In the genomic region with DNA sequence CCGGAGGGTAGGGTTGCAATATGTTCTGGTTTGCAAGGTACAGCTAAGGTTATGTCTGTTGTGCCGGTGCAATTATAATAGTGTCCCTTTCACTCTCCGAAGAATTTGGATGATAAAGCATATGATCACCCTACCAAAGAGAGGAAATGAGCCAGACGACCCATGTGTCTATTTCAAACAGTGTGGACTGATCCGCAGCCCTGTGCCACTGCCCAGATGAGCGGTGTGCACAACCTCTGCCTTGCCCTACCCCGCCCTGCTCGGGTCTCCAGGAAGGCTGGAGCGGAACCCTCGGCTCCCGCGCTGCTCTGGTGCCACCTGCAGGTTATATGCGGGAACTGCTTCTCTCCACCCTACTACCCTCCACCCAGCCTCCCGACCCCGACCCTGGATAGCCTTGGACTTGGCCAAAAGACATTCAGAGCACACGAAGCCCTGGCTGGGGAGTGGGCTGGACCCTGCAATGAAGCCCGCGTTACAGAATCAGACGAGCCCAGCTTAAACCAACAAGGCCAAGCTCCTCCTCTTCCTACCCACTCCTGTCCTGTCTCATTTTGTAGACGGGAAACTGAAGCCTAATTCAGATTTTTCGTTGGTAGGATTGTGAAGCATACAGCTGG, we compare ENCODE assay signal across 8 cellular contexts.
DNase-seq lines count a peak whose midpoint lies in the region; ATAC-seq and TF ChIP-seq lines count a peak whose summit lies in the region.

No MANE protein-coding gene starts in this region.

- no peak overlapping the region for H3K27ac Mint-ChIP-seq in activated CD4-positive, alpha-beta memory T cell treated with anti-CD3 and anti-CD28 coated beads for 36 hours

- peaks cover 11% of the 10 kb centered on the region for H3K9me3 ChIP-seq in mesenchymal stem cell (ENCODE audit: control insufficient read depth, low read length)

- no peak overlapping the region for H3K14ac ChIP-seq in mesenchymal stem cell (ENCODE audit: low read length in 2 of 2)

- H2BK5ac ChIP-seq in mesenchymal stem cell (ENCODE audit: low read depth, low read length, poor library complexity, severe bottlenecking) = no peak overlapping the region

- H3K27ac ChIP-seq in dorsolateral prefrontal cortex = no peak overlapping the region
- H3K27ac ChIP-seq in mesenchymal stem cell (ENCODE audit: low read length, poor library complexity, severe bottlenecking) = no peak overlapping the region

- peak overlapping the region; percentile 68 for H3K9ac ChIP-seq in mesenchymal stem cell (ENCODE audit: low read length)

- H2BK15ac ChIP-seq in mesenchymal stem cell (ENCODE audit: low read depth, poor library complexity, severe bottlenecking) = no peak overlapping the region

- H3K4ac ChIP-seq in mesenchymal stem cell (ENCODE audit: low read depth in 1 of 2, low read length in 2 of 2) = no peak overlapping the region

- no peaks in the 10 kb centered on the region for H3K36me3 Mint-ChIP-seq in activated CD4-positive, alpha-beta memory T cell treated with anti-CD3 and anti-CD28 coated beads for 36 hours

- H3K27me3 ChIP-seq in dorsolateral prefrontal cortex (peaks cover 0 to 36% (median 9%) of the 10 kb centered on the region in 45 donors), mesenchymal stem cell (ENCODE audit: control insufficient read depth in 1 of 2, insufficient read depth in 1 of 2, low read length in 2 of 2) (peaks cover 31 to 38% of the 10 kb centered on the region in 2 experiments)

- H3K36me3 ChIP-seq in mesenchymal stem cell (ENCODE audit: control insufficient read depth in 1 of 2, insufficient read depth in 2 of 2, low read depth in 1 of 2, low read length in 2 of 2) = no peaks in the 10 kb centered on the region

- no peak overlapping the region for H2AK5ac ChIP-seq in mesenchymal stem cell (ENCODE audit: low read length, severe bottlenecking)

- peak overlapping the region; percentile 48 for H3K4me2 ChIP-seq in mesenchymal stem cell (ENCODE audit: low read length, poor library complexity, severe bottlenecking)

- intact Hi-C loops in activated CD4-positive, alpha-beta memory T cell treated with anti-CD3 and anti-CD28 coated beads for 36 hours (cut with micrococcal nuclease) = loop anchor here (1.0 to 10.0 kb wide), 3 partner anchors 71 to 405 kb away; no protein-coding TSS in a partner anchor
- intact Hi-C loops in dorsolateral prefrontal cortex (cut with DNase I) = loop anchor here (1.0 to 10.0 kb wide), 3 partner anchors 72 to 91 kb away; no protein-coding TSS in a partner anchor

- 17% methylated on average over 18 of the region's 21 CpGs for WGBS in mesenchymal stem cell

- no peak overlapping the region for H2BK12ac ChIP-seq in mesenchymal stem cell (ENCODE audit: low read length in 2 of 2)

- POLR2A ChIA-PET in activated CD4-positive, alpha-beta memory T cell treated with anti-CD3 and anti-CD28 coated beads for 36 hours (lab: Charles Lee) = no interaction called here

- H4K8ac ChIP-seq in mesenchymal stem cell (ENCODE audit: low read length) = no peak overlapping the region

- H3K9me3 Mint-ChIP-seq in activated CD4-positive, alpha-beta memory T cell treated with anti-CD3 and anti-CD28 coated beads for 36 hours = peaks cover 3% of the 10 kb centered on the region

- ATAC-seq in HG02759 (IDR thresholded peaks at IDR 0.05; ENCODE audit: unreplicated experiment) (peak; percentile 73), HG03097 (IDR thresholded peaks at IDR 0.05; ENCODE audit: low FRiP score, unreplicated experiment) (no peak)

- no peaks in the 10 kb centered on the region for H3K79me1 ChIP-seq in mesenchymal stem cell (replicated peaks; ENCODE audit: low read length, poor library complexity, severe bottlenecking)

- H3K27me3 Mint-ChIP-seq in activated CD4-positive, alpha-beta memory T cell treated with anti-CD3 and anti-CD28 coated beads for 36 hours = peaks cover 24% of the 10 kb centered on the region

- H3K23ac ChIP-seq in mesenchymal stem cell (ENCODE audit: low read length in 2 of 2) = no peak overlapping the region

- CTCF ChIA-PET in activated CD4-positive, alpha-beta memory T cell treated with anti-CD3 and anti-CD28 coated beads for 36 hours (lab: Charles Lee) = interaction anchor here (0.7 to 3.4 kb wide), 17 partner anchors 11 to 597 kb away, joined by 3 to 30 read pairs (median 3); no protein-coding TSS in a partner anchor

- DNase-seq in DMS114 treated with DMSO at 0.1 percent for 48 hours (lab: John Stamatoyannopoulos, UW; ENCODE audit: unreplicated experiment) (peak; percentile 63), NCI-H510A (lab: John Stamatoyannopoulos, UW) (peak; percentile 47), dorsolateral prefrontal cortex (peak; percentile 39 to 77 (median 57)), mesenchymal stem cell (peak; percentile 54)
- peak; percentile 80 for DNase-seq in activated CD4-positive, alpha-beta memory T cell treated with anti-CD3 and anti-CD28 coated beads for 36 hours
- peak; percentile 53 for DNase-seq in stimulated activated CD8-positive, alpha-beta memory T cell treated with anti-CD3 and anti-CD28 coated beads, Interleukin-15, amount 100 ng/mL, for 24 hours (ENCODE audit: low read depth)

- H2BK120ac ChIP-seq in mesenchymal stem cell (ENCODE audit: low read depth, low read length) = no peak overlapping the region

- peak overlapping the region in 25 of 59 donors; percentile 1 to 47 (median 30) for H3K4me3 ChIP-seq in dorsolateral prefrontal cortex
- peak overlapping the region in 1 of 2 experiments; percentile 63 for H3K4me3 ChIP-seq in mesenchymal stem cell (ENCODE audit: insufficient read depth in 1 of 2, low read depth in 1 of 2, low read length in 2 of 2)

- no peak overlapping the region for H3K4me3 Mint-ChIP-seq in activated CD4-positive, alpha-beta memory T cell treated with anti-CD3 and anti-CD28 coated beads for 36 hours

- TF ChIP-seq CTCF in dorsolateral prefrontal cortex (IDR thresholded peaks at IDR 0.05 in 54 of 56, conservative IDR thresholded peaks at IDR 0.05 in 2 of 56; ENCODE audit: low read depth in 1 of 56, partially characterized antibody in 56 of 56) = peak; percentile 34 to 92 (median 84)

- no peak overlapping the region for H3K18ac ChIP-seq in mesenchymal stem cell (ENCODE audit: low read depth in 1 of 2, low read length in 2 of 2)

- peaks cover 4% of the 10 kb centered on the region for H3K4me1 Mint-ChIP-seq in activated CD4-positive, alpha-beta memory T cell treated with anti-CD3 and anti-CD28 coated beads for 36 hours (ENCODE audit: low read depth)

- H3K4me1 ChIP-seq in mesenchymal stem cell (ENCODE audit: control insufficient read depth, insufficient read depth, low read depth, low read length) = peaks cover 1% of the 10 kb centered on the region

- H2AFZ ChIP-seq in mesenchymal stem cell (ENCODE audit: low read depth, low read length) = no peak overlapping the region

- no peak overlapping the region for H4K91ac ChIP-seq in mesenchymal stem cell (ENCODE audit: low read length)
